In genomic region chr3:132773071-132773619, GRCh38 we compare ENCODE assay signal across 27 cellular contexts. TPM values are rescaled to one million over a fixed set of nuclear protein-coding genes. Genes with fewer than 3 reads are reported as not detected.
DNase-seq lines count a peak whose midpoint lies in the region; ATAC-seq and TF ChIP-seq lines count a peak whose summit lies in the region.
"Had no signal": no experiment of that assay in that cellular context is flagged by ENCODE, and none has a peak within 500 bp of the region (broad histone marks: within the 10 kb centered on the region; RNA-seq: fewer than 3 reads in every experiment).

No MANE protein-coding gene starts in this region.

- no peaks in the 10 kb centered on the region for H3K9me3 Mint-ChIP-seq in activated naive CD8-positive, alpha-beta T cell treated with anti-CD3 and anti-CD28 coated beads, Interleukin-2, amount 50 U/mL, for 24 hours
- H3K9me3 Mint-ChIP-seq in activated naive CD8-positive, alpha-beta T cell treated with anti-CD3 and anti-CD28 coated beads for 36 hours: no peaks in the 10 kb centered on the region
- H3K9me3 Mint-ChIP-seq in type B pancreatic cell: peaks cover 1% of the 10 kb centered on the region

- no peak for TF ChIP-seq EP300 in esophagus muscularis mucosa (IDR thresholded peaks at IDR 0.05)

- no peak overlapping the region for H3K4me3 Mint-ChIP-seq in activated naive CD8-positive, alpha-beta T cell treated with anti-CD3 and anti-CD28 coated beads, Interleukin-2, amount 50 U/mL, for 24 hours
- no peak overlapping the region for H3K4me3 Mint-ChIP-seq in activated naive CD8-positive, alpha-beta T cell treated with anti-CD3 and anti-CD28 coated beads for 36 hours
- no peak overlapping the region for H3K4me3 Mint-ChIP-seq in type B pancreatic cell
- H3K4me3 Mint-ChIP-seq: nephron progenitor cell had no signal

- 81% methylated on average over 2 of the region's 2 CpGs for WGBS in esophagus muscularis mucosa

- TF ChIP-seq CTCF in esophagus muscularis mucosa (IDR thresholded peaks at IDR 0.05) (no peak), type B pancreatic cell (conservative IDR thresholded peaks at IDR 0.05) (no peak)

- intact Hi-C loops in esophagus muscularis mucosa (cut with DNase I): no loop called here

- H3K27me3 ChIP-seq in esophagus muscularis mucosa: no peaks in the 10 kb centered on the region
- H3K27me3 ChIP-seq: hepatocyte, uterus had no signal

- TF ChIP-seq POLR2A in esophagus muscularis mucosa (IDR thresholded peaks at IDR 0.05; ENCODE audit: low read depth): no peak

- H3K27ac Mint-ChIP-seq in activated naive CD8-positive, alpha-beta T cell treated with anti-CD3 and anti-CD28 coated beads, Interleukin-2, amount 50 U/mL, for 24 hours: no peak overlapping the region
- H3K27ac Mint-ChIP-seq in activated naive CD8-positive, alpha-beta T cell treated with anti-CD3 and anti-CD28 coated beads for 36 hours: no peak overlapping the region
- no peak overlapping the region for H3K27ac Mint-ChIP-seq in type B pancreatic cell
- H3K27ac Mint-ChIP-seq: nephron progenitor cell had no signal

- no peaks in the 10 kb centered on the region for H3K4me1 Mint-ChIP-seq in activated naive CD8-positive, alpha-beta T cell treated with anti-CD3 and anti-CD28 coated beads, Interleukin-2, amount 50 U/mL, for 24 hours
- H3K4me1 Mint-ChIP-seq in activated naive CD8-positive, alpha-beta T cell treated with anti-CD3 and anti-CD28 coated beads for 36 hours: no peaks in the 10 kb centered on the region
- H3K4me1 Mint-ChIP-seq in type B pancreatic cell (ENCODE audit: unreplicated experiment): no peaks in the 10 kb centered on the region

- H3K36me3 Mint-ChIP-seq in activated naive CD8-positive, alpha-beta T cell treated with anti-CD3 and anti-CD28 coated beads, Interleukin-2, amount 50 U/mL, for 24 hours (ENCODE audit: low read depth): no peaks in the 10 kb centered on the region
- H3K36me3 Mint-ChIP-seq in activated naive CD8-positive, alpha-beta T cell treated with anti-CD3 and anti-CD28 coated beads for 36 hours: no peaks in the 10 kb centered on the region
- H3K36me3 Mint-ChIP-seq in type B pancreatic cell: no peaks in the 10 kb centered on the region

- no peak for DNase-seq in activated naive CD8-positive, alpha-beta T cell treated with anti-CD3 and anti-CD28 coated beads, Interleukin-2, amount 50 U/mL, for 24 hours
- no peak for DNase-seq in activated naive CD8-positive, alpha-beta T cell treated with anti-CD3 and anti-CD28 coated beads for 36 hours
- DNase-seq in HK-2 (ENCODE audit: unreplicated experiment) (peak; percentile 8), glomerular visceral epithelial cell (ENCODE audit: extremely low spot score) (peak; percentile 6), NCI-H2171 treated with DMSO at 0.1 percent for 48 hours (lab: John Stamatoyannopoulos, UW) (no peak), esophagus muscularis mucosa (ENCODE audit: extremely low spot score) (no peak), type B pancreatic cell (ENCODE audit: extremely low spot score, unreplicated experiment) (no peak)
- DNase-seq: activated CD4-positive, alpha-beta T cell treated with anti-CD3 and anti-CD28 coated beads for 1 hour; activated CD8-positive, alpha-beta memory T cell treated with anti-CD3 and anti-CD28 coated beads, Interleukin-2, amount 50 U/mL, for 48 hours; activated gamma-delta T cell treated with Interleukin-2 at 50 U/mL for 16 hours; cerebellar nuclear complex; KBM-7; NCI-H1048; NCI-H2081 treated with DMSO at 0.1 percent for 48 hours; nephron progenitor cell; NK-92 treated with Interleukin-12 subunit alpha and Interleukin-12 subunit beta, amount 100 ng/mL, for 24 hours; psoas muscle; RPMI8226; SK-N-SH; spleen; stimulated activated CD4-positive, alpha-beta T cell treated with anti-CD3 and anti-CD28 coated beads, Interleukin-4, amount 100 ng/mL, for 4 hours; T-helper 9 cell; uterus had no signal

- H3K4me1 ChIP-seq in esophagus muscularis mucosa: no peaks in the 10 kb centered on the region
- H3K4me1 ChIP-seq: psoas muscle, spleen, uterus had no signal

- no peaks in the 10 kb centered on the region for H3K36me3 ChIP-seq in esophagus muscularis mucosa
- H3K36me3 ChIP-seq: spleen, uterus had no signal

- no peak overlapping the region for H3K4me3 ChIP-seq in esophagus muscularis mucosa
- H3K4me3 ChIP-seq: GM12878, hepatocyte, psoas muscle, spleen, uterus had no signal

- H3K9me3 ChIP-seq in esophagus muscularis mucosa: no peaks in the 10 kb centered on the region
- H3K9me3 ChIP-seq: psoas muscle, SK-N-SH, uterus had no signal

- ATAC-seq in activated naive CD8-positive, alpha-beta T cell treated with anti-CD3 and anti-CD28 coated beads, Interleukin-2, amount 50 U/mL, for 24 hours: peak; percentile 80
- ATAC-seq in HG03025 (IDR thresholded peaks at IDR 0.05; ENCODE audit: low FRiP score, unreplicated experiment): no peak
- ATAC-seq: GM12878, psoas muscle had no signal

- H3K27ac ChIP-seq in esophagus muscularis mucosa (replicated peaks in 1 of 4): no peak overlapping the region
- H3K27ac ChIP-seq: C4-2B, hepatocyte, psoas muscle, spleen, uterus had no signal

- H3K27me3 Mint-ChIP-seq in activated naive CD8-positive, alpha-beta T cell treated with anti-CD3 and anti-CD28 coated beads, Interleukin-2, amount 50 U/mL, for 24 hours: peaks cover 13% of the 10 kb centered on the region
- H3K27me3 Mint-ChIP-seq in activated naive CD8-positive, alpha-beta T cell treated with anti-CD3 and anti-CD28 coated beads for 36 hours: peaks cover 9% of the 10 kb centered on the region
- H3K27me3 Mint-ChIP-seq in type B pancreatic cell: no peaks in the 10 kb centered on the region

RNA-seq across cellular contexts. Expression of gene NPHP3, which starts 50.9 kb away (rescaled TPM):
- 1 to 10 TPM; 7.3 to 8.4 TPM for total RNA-seq in activated naive CD8-positive, alpha-beta T cell treated with anti-CD3 and anti-CD28 coated beads for 36 hours
- total RNA-seq in esophagus muscularis mucosa: 10 to 100 TPM; 22.7 to 31.1 (median 26.4) TPM
- 9.1 and 22.4 TPM in 2 replicates for total RNA-seq in type B pancreatic cell (ENCODE audit: low replicate concordance)

Comparison
In these comparisons a context has a peak if more than half of its experiments do, and no peak if none do; other contexts are left out.
1. DNase-seq: peak in HK-2 (single experiment) and glomerular visceral epithelial cell (single experiment); none in activated naive CD8-positive, alpha-beta T cell treated with anti-CD3 and anti-CD28 coated beads, Interleukin-2, amount 50 U/mL, for 24 hours (single experiment), activated naive CD8-positive, alpha-beta T cell treated with anti-CD3 and anti-CD28 coated beads for 36 hours (single experiment), NCI-H2171 treated with DMSO at 0.1 percent for 48 hours (single experiment), esophagus muscularis mucosa (single experiment) and type B pancreatic cell (single experiment).